In the genomic region with DNA sequence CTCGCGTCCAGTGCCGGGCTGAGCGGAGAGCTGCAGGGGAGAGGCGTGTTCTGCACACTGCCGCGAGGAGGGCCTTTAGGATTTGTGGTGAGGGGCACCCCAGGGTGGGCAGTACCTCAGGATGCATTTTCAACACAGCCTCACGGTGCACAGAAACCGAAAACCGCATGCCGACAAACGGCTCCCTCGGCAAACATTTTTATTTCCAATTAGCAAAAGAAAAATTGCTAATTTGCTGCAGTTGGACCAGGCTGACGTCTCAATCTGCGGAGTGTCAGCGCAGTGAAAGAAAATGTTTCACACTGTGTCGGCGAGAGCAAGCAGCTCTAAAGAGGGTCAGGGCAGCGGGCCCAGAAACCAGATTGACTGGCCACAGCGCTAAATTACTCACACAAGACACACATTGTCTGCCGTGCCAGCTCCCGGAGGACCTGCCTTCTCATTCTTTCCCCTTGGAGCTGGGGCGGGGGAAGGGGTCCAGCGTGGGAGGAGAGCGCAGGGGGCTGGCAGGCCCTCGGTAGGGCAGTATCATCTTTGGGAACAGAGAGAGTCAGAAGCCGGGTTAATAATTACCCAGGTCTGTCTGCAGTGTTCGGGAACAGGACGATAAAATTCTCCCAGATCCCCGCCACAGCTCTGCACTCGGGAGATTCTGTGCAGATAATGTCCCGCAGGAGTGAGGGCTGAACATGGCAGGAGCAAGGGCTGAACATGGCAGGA, we compare ENCODE assay signal across 11 cellular contexts.
DNase-seq lines count a peak whose midpoint lies in the region; ATAC-seq and TF ChIP-seq lines count a peak whose summit lies in the region.
"Had no signal": no experiment of that assay in that cellular context is flagged by ENCODE, and none has a peak within 500 bp of the region (broad histone marks: within the 10 kb centered on the region; RNA-seq: fewer than 3 reads in every experiment).

No MANE protein-coding gene starts in this region.

- ATAC-seq in right lobe of liver = peak; percentile 79 to 90 (median 88)
- ATAC-seq in GM18858 (IDR thresholded peaks at IDR 0.05; ENCODE audit: unreplicated experiment) = no peak
- no peak for ATAC-seq in HG03135 (IDR thresholded peaks at IDR 0.05; ENCODE audit: unreplicated experiment)

- 51% methylated on average over 23 of the region's 32 CpGs for WGBS in right lobe of liver (ENCODE audit: insufficient coverage, low coverage, low lambda C conversion rate, missing lambda C conversion rate)
- WGBS in testis, 2 donors = 43 to 50% methylated on average over 26 to 32 of the region's 32 CpGs

- H3K27me3 ChIP-seq in endocrine pancreas (ENCODE audit: control insufficient read depth, insufficient read depth, low read length) (no peaks in the 10 kb centered on the region), right lobe of liver (no peaks in the 10 kb centered on the region), testis (no peaks in the 10 kb centered on the region)

- no peak overlapping the region for H3K4me3 ChIP-seq in endocrine pancreas (ENCODE audit: control insufficient read depth, insufficient read depth, low read length)
- peak overlapping the region in 1 of 3 donors; percentile 24 for H3K4me3 ChIP-seq in right lobe of liver
- no peak overlapping the region for H3K4me3 ChIP-seq in testis

- H3K9me3 ChIP-seq in endocrine pancreas (ENCODE audit: control insufficient read depth, low read length) (no peaks in the 10 kb centered on the region), right lobe of liver (no peaks in the 10 kb centered on the region), testis (no peaks in the 10 kb centered on the region)
- H3K9me3 ChIP-seq: neutrophil had no signal

- CTCF ChIA-PET in RWPE1 (lab: Yijun Ruan, JAX) = no interaction called here

- peak; percentile 12 for DNase-seq in NCI-H526 treated with DMSO at 0.1 percent for 48 hours (lab: John Stamatoyannopoulos, UW)
- peak in 2 of 3 donors; percentile 63 to 72 for DNase-seq in right lobe of liver
- peak; percentile 82 for DNase-seq in testis
- no peak for DNase-seq in RWPE1 (ENCODE audit: low spot score)
- no peak for DNase-seq in Kasumi-1 (lab: John Stamatoyannopoulos, UW)
- DNase-seq: activated B cell treated with CpG ODN at 0.5 μM for 24 hours, NCI-H1436 had no signal

- TF ChIP-seq POLR2A in right lobe of liver (IDR thresholded peaks at IDR 0.05) (no peak), testis (IDR thresholded peaks at IDR 0.05) (no peak)

- no peak for TF ChIP-seq CTCF in right lobe of liver (IDR thresholded peaks at IDR 0.05)
- TF ChIP-seq CTCF in testis (IDR thresholded peaks at IDR 0.05) = no peak
- no peak for TF ChIP-seq CTCF in RWPE1 (conservative IDR thresholded peaks at IDR 0.05; ENCODE audit: low read depth)

- peak overlapping the region; percentile 44 for H3K9ac ChIP-seq in endocrine pancreas (ENCODE audit: control insufficient read depth, insufficient read depth, low read length)

- no peaks in the 10 kb centered on the region for H3K4me1 ChIP-seq in endocrine pancreas (ENCODE audit: control insufficient read depth, insufficient read depth, low read length)
- peaks cover 0 to 12% (median 0%) of the 10 kb centered on the region in 4 donors for H3K4me1 ChIP-seq in right lobe of liver
- peaks cover 35% of the 10 kb centered on the region for H3K4me1 ChIP-seq in testis

- intact Hi-C loops in right lobe of liver (cut with DNase I) = no loop called here
- intact Hi-C loops in testis (cut with DNase I; ENCODE audit: low total_unique reads) = no loop called here

- POLR2A ChIA-PET in RWPE1 (lab: Yijun Ruan, JAX; ENCODE audit: low non-redundant PET) = no interaction called here

- H3K27ac ChIP-seq in right lobe of liver = no peak overlapping the region
- H3K27ac ChIP-seq in testis = no peak overlapping the region
- no peak overlapping the region for H3K27ac ChIP-seq in RWPE1
- H3K27ac ChIP-seq: neutrophil had no signal

- H3K36me3 ChIP-seq in endocrine pancreas (ENCODE audit: control insufficient read depth, insufficient read depth, low read length) (no peaks in the 10 kb centered on the region), right lobe of liver (no peaks in the 10 kb centered on the region), testis (ENCODE audit: low read depth, missing control alignments) (no peaks in the 10 kb centered on the region)
- H3K36me3 ChIP-seq: neutrophil had no signal

Comparison
In these comparisons a context has a peak if more than half of its experiments do, and no peak if none do; other contexts are left out.
1. DNase-seq: peak in NCI-H526 treated with DMSO at 0.1 percent for 48 hours (single experiment), right lobe of liver (2 of 3) and testis (single experiment); none in RWPE1 (single experiment) and Kasumi-1 (0 of 2).
2. ATAC-seq: peak in right lobe of liver (4 of 4); none in GM18858 (single experiment) and HG03135 (single experiment).